Comparison of ENCODE assay signal across 13 cellular contexts in the genomic region with DNA sequence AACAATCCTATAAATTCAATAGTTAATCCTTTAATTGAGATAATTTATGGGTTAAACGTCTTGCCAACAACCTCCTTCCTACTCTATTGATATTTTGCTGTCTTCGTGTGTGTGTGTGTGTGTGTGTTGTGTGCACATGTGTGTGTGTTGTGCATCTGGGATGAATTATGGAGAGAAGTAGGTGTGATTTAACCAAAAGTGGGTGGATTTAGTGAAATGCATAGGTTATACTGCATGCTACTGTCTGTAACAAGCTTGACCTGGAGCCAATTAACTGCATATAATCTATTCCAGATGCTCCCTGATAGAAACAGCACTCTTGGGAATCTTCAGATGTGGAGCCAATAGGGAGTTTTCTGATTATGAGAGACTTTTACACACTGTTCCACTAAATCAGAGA.
"Had no signal": no experiment of that assay in that cellular context is flagged by ENCODE, and none has a peak within 500 bp of the region (broad histone marks: within the 10 kb centered on the region; RNA-seq: fewer than 3 reads in every experiment).

No MANE protein-coding gene starts in this region.

- H3K27me3 Mint-ChIP-seq: activated CD4-positive, alpha-beta memory T cell treated with anti-CD3 and anti-CD28 coated beads for 36 hours; activated naive CD8-positive, alpha-beta T cell; naive B cell had no signal

- H3K9me3 Mint-ChIP-seq: activated CD4-positive, alpha-beta memory T cell treated with anti-CD3 and anti-CD28 coated beads for 36 hours; naive B cell had no signal

- H3K27ac Mint-ChIP-seq: activated CD4-positive, alpha-beta memory T cell treated with anti-CD3 and anti-CD28 coated beads for 36 hours; activated naive CD8-positive, alpha-beta T cell had no signal

- H3K4me3 ChIP-seq: lung, tibial artery had no signal

- H3K36me3 Mint-ChIP-seq: activated CD4-positive, alpha-beta memory T cell treated with anti-CD3 and anti-CD28 coated beads for 36 hours; activated naive CD8-positive, alpha-beta T cell had no signal

- H3K4me3 Mint-ChIP-seq: activated CD4-positive, alpha-beta memory T cell treated with anti-CD3 and anti-CD28 coated beads for 36 hours; activated naive CD8-positive, alpha-beta T cell; naive B cell had no signal

- H3K4me1 ChIP-seq: tibial artery had no signal

- H3K36me3 ChIP-seq: neutrophil, tibial artery had no signal

- DNase-seq: activated CD4-positive, alpha-beta memory T cell treated with anti-CD3 and anti-CD28 coated beads for 36 hours; activated CD4-positive, alpha-beta T cell treated with anti-CD3 and anti-CD28 coated beads for 1 hour; activated gamma-delta T cell; activated T-cell treated with anti-CD3 and anti-CD28 coated beads, Interleukin-2, amount 50 U/mL, for 48 hours; anterior cingulate cortex; glutamatergic neuron; naive B cell; posterior cingulate gyrus; small intestine; tibial artery had no signal

- H3K27ac ChIP-seq: neutrophil, tibial artery had no signal

- H3K9me3 ChIP-seq: neutrophil, tibial artery had no signal

- H3K4me1 Mint-ChIP-seq: naive B cell had no signal
